13 cellular contexts compared by ENCODE assay signal in genomic region chr12:121657305-121658008, GRCh38. TPM values are rescaled to one million over a fixed set of nuclear protein-coding genes. Genes with fewer than 3 reads are reported as not detected.
DNase-seq lines count a peak whose midpoint lies in the region; ATAC-seq and TF ChIP-seq lines count a peak whose summit lies in the region.
"Had no signal": no experiment of that assay in that cellular context is flagged by ENCODE, and none has a peak within 500 bp of the region (broad histone marks: within the 10 kb centered on the region; RNA-seq: fewer than 3 reads in every experiment).

No MANE protein-coding gene starts in this region.

- no peak for TF ChIP-seq POLR2A in right lobe of liver (IDR thresholded peaks at IDR 0.05)

- H3K4me1 ChIP-seq in right lobe of liver, result no peaks in the 10 kb centered on the region

- no peaks in the 10 kb centered on the region for H3K36me3 ChIP-seq in right lobe of liver
- H3K36me3 ChIP-seq: stomach had no signal

- H3K36me3 Mint-ChIP-seq in activated CD4-positive, alpha-beta memory T cell treated with anti-CD3 and anti-CD28 coated beads, Interleukin-2, amount 10 ng/mL, durations not matched to agents 7 days and 5 days (ENCODE audit: low read depth), result peaks cover 34% of the 10 kb centered on the region

- H3K9me3 Mint-ChIP-seq in activated CD4-positive, alpha-beta memory T cell treated with anti-CD3 and anti-CD28 coated beads, Interleukin-2, amount 10 ng/mL, durations not matched to agents 7 days and 5 days, result peaks cover 7% of the 10 kb centered on the region

- 90% methylated on average over 15 of the region's 18 CpGs for WGBS in right lobe of liver (ENCODE audit: insufficient coverage, low coverage, low lambda C conversion rate, missing lambda C conversion rate)

- peak overlapping the region; percentile 98 for H3K27ac Mint-ChIP-seq in activated CD4-positive, alpha-beta memory T cell treated with anti-CD3 and anti-CD28 coated beads, Interleukin-2, amount 10 ng/mL, durations not matched to agents 7 days and 5 days

- intact Hi-C loops in right lobe of liver (cut with DNase I), result no loop called here

- H3K9me3 ChIP-seq in right lobe of liver, result no peaks in the 10 kb centered on the region
- H3K9me3 ChIP-seq: stomach had no signal

- no peak overlapping the region for H3K27ac ChIP-seq in right lobe of liver
- H3K27ac ChIP-seq: hepatocyte had no signal

- POLR2A ChIA-PET in activated CD4-positive, alpha-beta memory T cell treated with anti-CD3 and anti-CD28 coated beads, Interleukin-2, amount 10 ng/mL, durations not matched to agents 7 days and 5 days (lab: Charles Lee), result interaction anchor here (0.8 to 5.7 kb wide), 9 partner anchors 9 to 99 kb away, joined by 3 to 71 read pairs (median 5); partner anchors contain the start of genes KDM2B, MORN3 and ORAI1

- in situ Hi-C loops in ACHN (cut with HindIII; ENCODE audit: low pct_ligation_motif_present, low pct_unique_long_range_greater_than_20kb, low sequenced_read_pairs), result no loop called here

- no peak for ATAC-seq in HG02623 (IDR thresholded peaks at IDR 0.05; ENCODE audit: unreplicated experiment)
- ATAC-seq in GM18867 (IDR thresholded peaks at IDR 0.05; ENCODE audit: unreplicated experiment), result no peak
- no peak for ATAC-seq in right lobe of liver
- no peak for ATAC-seq in GM19023 (IDR thresholded peaks at IDR 0.05; ENCODE audit: unreplicated experiment)

- DNase-seq in ACHN (peak; percentile 27), EH (ENCODE audit: low read depth) (peak; percentile 27), fibroblast of villous mesenchyme (ENCODE audit: low read depth) (peak; percentile 41), right lobe of liver (no peak)
- DNase-seq in activated CD4-positive, alpha-beta memory T cell treated with anti-CD3 and anti-CD28 coated beads, Interleukin-2, amount 10 ng/mL, durations not matched to agents 7 days and 5 days, result peak; percentile 55
- DNase-seq: C1 segment of cervical spinal cord, NCI-H2171, stomach had no signal

- CTCF ChIA-PET in activated CD4-positive, alpha-beta memory T cell treated with anti-CD3 and anti-CD28 coated beads, Interleukin-2, amount 10 ng/mL, durations not matched to agents 7 days and 5 days (lab: Charles Lee), result interaction anchor here (0.6 to 6.3 kb wide), 7 partner anchors 12 to 136 kb away, joined by 3 to 35 read pairs (median 5); partner anchors contain the start of genes MORN3, ORAI1 and RHOF

- peak overlapping the region; percentile 5 for H3K4me3 Mint-ChIP-seq in activated CD4-positive, alpha-beta memory T cell treated with anti-CD3 and anti-CD28 coated beads, Interleukin-2, amount 10 ng/mL, durations not matched to agents 7 days and 5 days

- H3K4me3 ChIP-seq in fibroblast of villous mesenchyme (ENCODE audit: low read depth, low read length) (no peak overlapping the region), right lobe of liver (no peak overlapping the region)
- H3K4me3 ChIP-seq: hepatocyte, stomach had no signal

- TF ChIP-seq CTCF in fibroblast of villous mesenchyme (IDR thresholded peaks at IDR 0.05; ENCODE audit: insufficient read depth, low read depth, low read length) (no peak), right lobe of liver (IDR thresholded peaks at IDR 0.05) (no peak)

- peaks cover 76% of the 10 kb centered on the region for H3K4me1 Mint-ChIP-seq in activated CD4-positive, alpha-beta memory T cell treated with anti-CD3 and anti-CD28 coated beads, Interleukin-2, amount 10 ng/mL, durations not matched to agents 7 days and 5 days

- no peaks in the 10 kb centered on the region for H3K27me3 ChIP-seq in right lobe of liver
- H3K27me3 ChIP-seq: hepatocyte, stomach had no signal

- H3K27me3 Mint-ChIP-seq in activated CD4-positive, alpha-beta memory T cell treated with anti-CD3 and anti-CD28 coated beads, Interleukin-2, amount 10 ng/mL, durations not matched to agents 7 days and 5 days, result no peaks in the 10 kb centered on the region

RNA-seq across cellular contexts. Expression of gene MORN3, which starts 12.0 kb away (rescaled TPM):
- 1 to 10 TPM; 3.6 to 4.2 TPM for total RNA-seq in activated CD4-positive, alpha-beta memory T cell treated with anti-CD3 and anti-CD28 coated beads, Interleukin-2, amount 10 ng/mL, durations not matched to agents 7 days and 5 days
- 0.32 TPM in 1 of 2 replicates, not detected in the other for total RNA-seq in fibroblast of villous mesenchyme
- total RNA-seq in right lobe of liver, result under 1 TPM in 1 of 6 experiments, not detected in 5; 0.09 TPM
- total RNA-seq: LHCN-M2 had no signal

RNA-seq across cellular contexts. Expression of gene ORAI1, which starts 31.1 kb away (rescaled TPM):
- total RNA-seq in activated CD4-positive, alpha-beta memory T cell treated with anti-CD3 and anti-CD28 coated beads, Interleukin-2, amount 10 ng/mL, durations not matched to agents 7 days and 5 days, result 10 to 100 TPM; 69.0 to 70.3 TPM
- total RNA-seq in fibroblast of villous mesenchyme, result 9.7 and 12.5 TPM in 2 replicates
- 10 to 100 TPM in 2 of 6 experiments, 1 to 10 TPM in 4; 6.9 to 14.4 (median 9.0) TPM for total RNA-seq in right lobe of liver

RNA-seq across cellular contexts. Expression of gene TMEM120B, which starts 55.1 kb away (rescaled TPM):
- 1 to 10 TPM; 5.1 to 5.8 TPM for total RNA-seq in activated CD4-positive, alpha-beta memory T cell treated with anti-CD3 and anti-CD28 coated beads, Interleukin-2, amount 10 ng/mL, durations not matched to agents 7 days and 5 days
- total RNA-seq in fibroblast of villous mesenchyme, result 14.5 and 16.4 TPM in 2 replicates
- total RNA-seq in right lobe of liver, result 1 to 10 TPM; 3.3 to 6.4 (median 4.7) TPM

Comparison
In these comparisons a context has a peak if more than half of its experiments do, and no peak if none do; other contexts are left out.
1. DNase-seq: peak in ACHN (single experiment), EH (single experiment), activated CD4-positive, alpha-beta memory T cell treated with anti-CD3 and anti-CD28 coated beads, Interleukin-2, amount 10 ng/mL, durations not matched to agents 7 days and 5 days (single experiment) and fibroblast of villous mesenchyme (single experiment); none in right lobe of liver (0 of 3).